In the genomic region with DNA sequence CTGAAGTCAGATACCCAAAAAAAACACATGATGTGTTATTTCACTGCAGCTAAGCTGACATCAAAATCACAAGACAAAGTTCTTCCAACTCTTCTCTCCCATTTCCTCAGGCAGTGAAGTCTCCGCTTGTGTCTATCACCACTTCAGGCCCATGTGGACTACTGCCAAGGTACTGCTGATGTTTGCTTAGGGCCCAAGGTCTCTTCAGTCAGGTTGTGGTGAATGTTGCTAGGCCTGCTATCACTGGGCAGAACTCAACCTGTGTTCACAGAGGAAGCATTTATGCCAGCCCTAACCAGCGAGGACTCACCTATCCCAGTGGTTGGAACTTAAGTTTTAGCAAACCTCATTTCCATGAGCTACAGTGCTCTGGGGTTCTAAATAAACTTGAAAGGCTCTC, we compare ENCODE assay signal across 1 cellular context.
TF ChIP-seq lines count a peak whose summit lies in the region.

No MANE protein-coding gene starts in this region.

TF ChIP-seq in HepG2, 621 proteins besides CTCF, POLR2A, EP300 and RAD21 (continued from another document):
- TF ChIP-seq PAXIP1 (CRISPR knock-in tag; conservative IDR thresholded peaks at IDR 0.05) (no peak), NR2F2 (IDR thresholded peaks at IDR 0.05; ENCODE audit: borderline replicate concordance, low read depth) (no peak), BORCS8-MEF2B (CRISPR knock-in tag; IDR thresholded peaks at IDR 0.05) (no peak), ZNF710 (CRISPR knock-in tag; IDR thresholded peaks at IDR 0.05; ENCODE audit: borderline replicate concordance) (no peak), ZNF609 (CRISPR knock-in tag; IDR thresholded peaks at IDR 0.05; ENCODE audit: borderline replicate concordance) (no peak), ZNF280B (CRISPR knock-in tag; IDR thresholded peaks at IDR 0.05; ENCODE audit: borderline replicate concordance) (no peak), PREB (CRISPR knock-in tag; IDR thresholded peaks at IDR 0.05) (no peak), HOXA7 (CRISPR knock-in tag; IDR thresholded peaks at IDR 0.05) (no peak), DNMT3B (CRISPR knock-in tag; conservative IDR thresholded peaks at IDR 0.05) (no peak)
- TF ChIP-seq, protein P1, sequence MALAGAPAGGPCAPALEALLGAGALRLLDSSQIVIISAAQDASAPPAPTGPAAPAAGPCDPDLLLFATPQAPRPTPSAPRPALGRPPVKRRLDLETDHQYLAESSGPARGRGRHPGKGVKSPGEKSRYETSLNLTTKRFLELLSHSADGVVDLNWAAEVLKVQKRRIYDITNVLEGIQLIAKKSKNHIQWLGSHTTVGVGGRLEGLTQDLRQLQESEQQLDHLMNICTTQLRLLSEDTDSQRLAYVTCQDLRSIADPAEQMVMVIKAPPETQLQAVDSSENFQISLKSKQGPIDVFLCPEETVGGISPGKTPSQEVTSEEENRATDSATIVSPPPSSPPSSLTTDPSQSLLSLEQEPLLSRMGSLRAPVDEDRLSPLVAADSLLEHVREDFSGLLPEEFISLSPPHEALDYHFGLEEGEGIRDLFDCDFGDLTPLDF (CRISPR knock-in tag; IDR thresholded peaks at IDR 0.05): no peak
- TF ChIP-seq, protein P2, sequence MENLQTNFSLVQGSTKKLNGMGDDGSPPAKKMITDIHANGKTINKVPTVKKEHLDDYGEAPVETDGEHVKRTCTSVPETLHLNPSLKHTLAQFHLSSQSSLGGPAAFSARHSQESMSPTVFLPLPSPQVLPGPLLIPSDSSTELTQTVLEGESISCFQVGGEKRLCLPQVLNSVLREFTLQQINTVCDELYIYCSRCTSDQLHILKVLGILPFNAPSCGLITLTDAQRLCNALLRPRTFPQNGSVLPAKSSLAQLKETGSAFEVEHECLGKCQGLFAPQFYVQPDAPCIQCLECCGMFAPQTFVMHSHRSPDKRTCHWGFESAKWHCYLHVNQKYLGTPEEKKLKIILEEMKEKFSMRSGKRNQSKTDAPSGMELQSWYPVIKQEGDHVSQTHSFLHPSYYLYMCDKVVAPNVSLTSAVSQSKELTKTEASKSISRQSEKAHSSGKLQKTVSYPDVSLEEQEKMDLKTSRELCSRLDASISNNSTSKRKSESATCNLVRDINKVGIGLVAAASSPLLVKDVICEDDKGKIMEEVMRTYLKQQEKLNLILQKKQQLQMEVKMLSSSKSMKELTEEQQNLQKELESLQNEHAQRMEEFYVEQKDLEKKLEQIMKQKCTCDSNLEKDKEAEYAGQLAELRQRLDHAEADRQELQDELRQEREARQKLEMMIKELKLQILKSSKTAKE (CRISPR knock-in tag; IDR thresholded peaks at IDR 0.05; ENCODE audit: borderline replicate concordance): no peak
